In the genomic region with DNA sequence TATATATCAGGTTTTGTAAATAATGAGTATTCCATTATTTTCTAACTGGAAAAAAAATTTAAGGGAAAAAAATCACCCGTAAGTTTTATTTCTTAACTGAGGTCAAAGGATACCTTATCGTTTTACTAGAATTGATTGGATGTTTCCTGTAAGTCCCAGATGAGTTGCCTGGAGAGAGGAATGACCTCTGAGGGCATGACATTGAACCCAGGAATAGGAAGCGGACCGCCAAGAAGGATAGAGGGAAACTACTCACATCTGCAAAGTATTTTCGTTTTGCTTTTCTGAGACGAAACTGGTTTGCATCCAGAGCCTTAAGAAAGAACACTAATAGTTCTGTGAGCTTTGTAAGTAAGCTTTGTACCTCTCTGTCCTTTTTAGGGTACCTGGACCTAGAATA, we compare ENCODE assay signal across 1 cellular context.
TF ChIP-seq lines count a peak whose summit lies in the region.

No MANE protein-coding gene starts in this region.

TF ChIP-seq in GM23338, 12 proteins besides CTCF, POLR2A, EP300 and RAD21 (continued from another document):
- TF ChIP-seq, protein P1, sequence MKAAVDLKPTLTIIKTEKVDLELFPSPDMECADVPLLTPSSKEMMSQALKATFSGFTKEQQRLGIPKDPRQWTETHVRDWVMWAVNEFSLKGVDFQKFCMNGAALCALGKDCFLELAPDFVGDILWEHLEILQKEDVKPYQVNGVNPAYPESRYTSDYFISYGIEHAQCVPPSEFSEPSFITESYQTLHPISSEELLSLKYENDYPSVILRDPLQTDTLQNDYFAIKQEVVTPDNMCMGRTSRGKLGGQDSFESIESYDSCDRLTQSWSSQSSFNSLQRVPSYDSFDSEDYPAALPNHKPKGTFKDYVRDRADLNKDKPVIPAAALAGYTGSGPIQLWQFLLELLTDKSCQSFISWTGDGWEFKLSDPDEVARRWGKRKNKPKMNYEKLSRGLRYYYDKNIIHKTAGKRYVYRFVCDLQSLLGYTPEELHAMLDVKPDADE (IDR thresholded peaks at IDR 0.05): no peak
